ENCODE assay signal across 10 cellular contexts in the genomic region with DNA sequence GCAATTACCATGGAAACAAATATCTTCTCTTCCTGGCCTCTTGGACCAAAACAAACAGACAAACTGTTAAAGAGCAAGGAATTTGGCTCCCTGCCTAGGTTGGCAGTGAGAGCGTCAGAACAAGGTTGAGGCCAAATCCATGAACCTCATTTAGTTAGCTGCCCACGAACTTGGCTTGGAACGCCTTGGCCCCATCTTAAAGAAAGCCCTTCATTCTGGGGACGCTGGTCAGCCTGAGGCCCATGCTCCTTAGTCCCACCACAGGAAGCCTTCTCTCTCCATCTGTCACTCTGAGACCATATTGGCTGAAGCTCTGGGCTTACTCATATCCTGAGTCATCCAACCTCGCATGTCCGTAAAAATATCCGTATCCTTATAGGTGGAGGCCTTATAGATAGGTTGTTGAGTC.
A peak's percentile ranks its signal among the peaks of the same experiment; 100 is the strongest.
DNase-seq lines count a peak whose midpoint lies in the region; ATAC-seq and TF ChIP-seq lines count a peak whose summit lies in the region.
"Had no signal": no experiment of that assay in that cellular context is flagged by ENCODE, and none has a peak within 500 bp of the region (broad histone marks: within the 10 kb centered on the region; RNA-seq: fewer than 3 reads in every experiment).

No MANE protein-coding gene starts in this region.

- no peak overlapping the region for H4K12ac ChIP-seq in trophoblast cell (ENCODE audit: low read depth, low read length)

- ATAC-seq in naive thymus-derived CD8-positive, alpha-beta T cell: no peak
- ATAC-seq: activated naive CD8-positive, alpha-beta T cell treated with anti-CD3 and anti-CD28 coated beads, Interleukin-2, amount 50 U/mL, for 24 hours had no signal

- POLR2A ChIA-PET in naive thymus-derived CD8-positive, alpha-beta T cell (lab: Charles Lee): no interaction called here

- no peak overlapping the region for H3K14ac ChIP-seq in trophoblast cell (ENCODE audit: low read length)

- no peak overlapping the region for H3K23ac ChIP-seq in trophoblast cell (ENCODE audit: low read length)

- no peak overlapping the region for H3K4me2 ChIP-seq in trophoblast cell (ENCODE audit: low read length)

- H3K27me3 ChIP-seq in trophoblast cell (ENCODE audit: insufficient read depth, low read length): no peaks in the 10 kb centered on the region

- no peak overlapping the region for H3K4me3 ChIP-seq in fibroblast of the aortic adventitia (ENCODE audit: low read depth, low read length)
- no peak overlapping the region for H3K4me3 ChIP-seq in retinal pigment epithelial cell (ENCODE audit: low read length)
- H3K4me3 ChIP-seq in trophoblast cell (ENCODE audit: low read depth, low read length): no peak overlapping the region

- H2AK5ac ChIP-seq in trophoblast cell (ENCODE audit: low read length): no peak overlapping the region

- peaks cover 0 to 6% (median 3%) of the 10 kb centered on the region in 4 donors for H3K4me1 Mint-ChIP-seq in naive thymus-derived CD8-positive, alpha-beta T cell
- H3K4me1 Mint-ChIP-seq: activated naive CD8-positive, alpha-beta T cell treated with anti-CD3 and anti-CD28 coated beads, Interleukin-2, amount 50 U/mL, for 24 hours had no signal

- no peak for TF ChIP-seq CTCF in fibroblast of the aortic adventitia (IDR thresholded peaks at IDR 0.05; ENCODE audit: insufficient read depth, low read length)
- no peak for TF ChIP-seq CTCF in retinal pigment epithelial cell (conservative IDR thresholded peaks at IDR 0.05; ENCODE audit: low read depth, low read length)

- H3K9ac ChIP-seq in trophoblast cell (ENCODE audit: low read length): no peak overlapping the region

- no peaks in the 10 kb centered on the region for H3K9me3 ChIP-seq in trophoblast cell (ENCODE audit: insufficient read depth, low read depth, low read length)

- H2BK12ac ChIP-seq in trophoblast cell (ENCODE audit: low read length): no peak overlapping the region

- H3K27ac ChIP-seq in trophoblast cell (ENCODE audit: low read depth, low read length): no peak overlapping the region

- no peak overlapping the region for H3K18ac ChIP-seq in trophoblast cell (ENCODE audit: low read length)

- H3K4me3 Mint-ChIP-seq in naive thymus-derived CD8-positive, alpha-beta T cell: no peak overlapping the region
- H3K4me3 Mint-ChIP-seq: activated naive CD8-positive, alpha-beta T cell treated with anti-CD3 and anti-CD28 coated beads, Interleukin-2, amount 50 U/mL, for 24 hours had no signal

- H4K8ac ChIP-seq in trophoblast cell (ENCODE audit: low read depth, low read length): no peak overlapping the region

- no peaks in the 10 kb centered on the region for H3K79me1 ChIP-seq in trophoblast cell (ENCODE audit: low read length)

- no peak overlapping the region for H3K4ac ChIP-seq in trophoblast cell (ENCODE audit: low read depth, low read length)

- no peaks in the 10 kb centered on the region for H3K79me2 ChIP-seq in trophoblast cell (ENCODE audit: control insufficient read depth, insufficient read depth, low read length, poor library complexity)

- H3K27me3 Mint-ChIP-seq in naive thymus-derived CD8-positive, alpha-beta T cell: peaks cover 1 to 19% (median 9%) of the 10 kb centered on the region in 5 donors

- DNase-seq in H4 (ENCODE audit: low spot score): peak; percentile 75
- DNase-seq in SW480 (ENCODE audit: low spot score): peak; percentile 18
- peak; percentile 94 for DNase-seq in fibroblast of the aortic adventitia (ENCODE audit: low read depth)
- DNase-seq in retinal pigment epithelial cell (ENCODE audit: low read depth): peak; percentile 59
- DNase-seq in stimulated activated naive CD4-positive, alpha-beta T cell (lab: John Stamatoyannopoulos, UW): no peak
- no peak for DNase-seq in D341Med (ENCODE audit: low spot score)
- DNase-seq in trophoblast cell: no peak
- DNase-seq in naive thymus-derived CD8-positive, alpha-beta T cell: no peak
- DNase-seq: activated CD4-positive, alpha-beta T cell treated with anti-CD3 and anti-CD28 coated beads for 1 hour; activated naive CD8-positive, alpha-beta T cell treated with anti-CD3 and anti-CD28 coated beads, Interleukin-2, amount 50 U/mL, for 24 hours had no signal

- no peaks in the 10 kb centered on the region for H3K9me3 Mint-ChIP-seq in naive thymus-derived CD8-positive, alpha-beta T cell
- H3K9me3 Mint-ChIP-seq: activated naive CD8-positive, alpha-beta T cell treated with anti-CD3 and anti-CD28 coated beads, Interleukin-2, amount 50 U/mL, for 24 hours had no signal

- H2AFZ ChIP-seq in trophoblast cell (ENCODE audit: insufficient read depth, low read length, poor library complexity): no peak overlapping the region

- no peak overlapping the region for H3K27ac Mint-ChIP-seq in naive thymus-derived CD8-positive, alpha-beta T cell
- H3K27ac Mint-ChIP-seq: activated naive CD8-positive, alpha-beta T cell treated with anti-CD3 and anti-CD28 coated beads, Interleukin-2, amount 50 U/mL, for 24 hours had no signal

- H4K91ac ChIP-seq in trophoblast cell (ENCODE audit: low read depth, low read length): no peak overlapping the region

- peaks cover 11 to 17% of the 10 kb centered on the region in 2 experiments for H3K36me3 ChIP-seq in trophoblast cell (ENCODE audit: control insufficient read depth in 1 of 2, insufficient read depth in 2 of 2, low read length in 2 of 2)

- H3K4me1 ChIP-seq in trophoblast cell (ENCODE audit: control insufficient read depth in 1 of 2, insufficient read depth in 2 of 2, low read length in 2 of 2): no peaks in the 10 kb centered on the region

- no peak overlapping the region for H2BK120ac ChIP-seq in trophoblast cell (ENCODE audit: insufficient read depth, low read length, poor library complexity)

- H2BK5ac ChIP-seq in trophoblast cell (ENCODE audit: low read depth, low read length, poor library complexity): no peak overlapping the region

- no CpG with 5 or more reads among the region's 7 CpGs for WGBS in trophoblast cell (ENCODE audit: extremely low coverage, insufficient coverage, insufficient read length)

- H3K36me3 Mint-ChIP-seq in naive thymus-derived CD8-positive, alpha-beta T cell: no peaks in the 10 kb centered on the region

Comparison
In these comparisons a context has a peak if more than half of its experiments do, and no peak if none do; other contexts are left out.
1. DNase-seq: peak in H4 (single experiment), SW480 (single experiment), fibroblast of the aortic adventitia (single experiment) and retinal pigment epithelial cell (single experiment); none in stimulated activated naive CD4-positive, alpha-beta T cell (0 of 6), D341Med (single experiment), trophoblast cell (0 of 2) and naive thymus-derived CD8-positive, alpha-beta T cell (0 of 10).